1 cellular context compared by ENCODE assay signal in the genomic region with DNA sequence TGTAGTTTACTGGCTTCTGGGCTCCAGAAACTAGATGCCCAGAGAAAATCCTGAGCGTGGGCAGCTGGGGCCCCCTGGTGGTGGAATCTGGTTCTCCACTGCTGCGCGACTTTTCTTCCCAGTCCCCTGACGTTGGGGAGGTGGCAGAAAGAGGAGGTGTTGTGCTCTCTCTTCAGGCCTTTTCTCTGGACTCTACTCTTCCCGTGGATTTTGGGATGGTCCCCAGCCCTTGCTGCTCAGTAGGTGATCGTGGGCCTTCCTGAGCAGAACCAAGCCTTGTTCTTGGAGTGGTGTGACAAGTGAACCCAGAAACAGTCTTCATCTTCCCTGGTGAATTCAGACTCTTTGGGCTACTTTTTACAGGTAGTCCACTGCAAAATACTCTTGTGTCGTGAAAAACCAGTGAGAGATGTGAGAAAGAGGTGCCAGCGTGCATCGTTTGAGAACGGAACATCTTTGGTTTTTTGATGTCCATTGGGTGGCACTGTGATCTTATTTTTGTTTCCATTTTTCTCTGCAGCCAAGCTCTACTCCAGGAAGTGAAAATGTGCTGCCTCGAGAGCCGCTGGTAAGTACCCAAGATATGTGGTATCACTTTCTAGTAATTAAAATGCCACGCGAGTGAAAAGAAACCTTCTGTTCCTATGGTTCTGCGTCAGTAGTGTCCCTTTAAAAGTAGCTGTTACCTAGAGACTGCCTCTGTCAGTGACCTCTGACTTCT.
TF ChIP-seq lines count a peak whose summit lies in the region.

No MANE protein-coding gene starts in this region.

TF ChIP-seq in GM12878, 131 proteins besides CTCF, POLR2A, EP300 and RAD21 (continued from another document and continues in another):
- TF ChIP-seq, protein P1, sequence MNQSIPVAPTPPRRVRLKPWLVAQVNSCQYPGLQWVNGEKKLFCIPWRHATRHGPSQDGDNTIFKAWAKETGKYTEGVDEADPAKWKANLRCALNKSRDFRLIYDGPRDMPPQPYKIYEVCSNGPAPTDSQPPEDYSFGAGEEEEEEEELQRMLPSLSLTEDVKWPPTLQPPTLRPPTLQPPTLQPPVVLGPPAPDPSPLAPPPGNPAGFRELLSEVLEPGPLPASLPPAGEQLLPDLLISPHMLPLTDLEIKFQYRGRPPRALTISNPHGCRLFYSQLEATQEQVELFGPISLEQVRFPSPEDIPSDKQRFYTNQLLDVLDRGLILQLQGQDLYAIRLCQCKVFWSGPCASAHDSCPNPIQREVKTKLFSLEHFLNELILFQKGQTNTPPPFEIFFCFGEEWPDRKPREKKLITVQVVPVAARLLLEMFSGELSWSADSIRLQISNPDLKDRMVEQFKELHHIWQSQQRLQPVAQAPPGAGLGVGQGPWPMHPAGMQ (IDR thresholded peaks at IDR 0.05; ENCODE audit: borderline replicate concordance) = no peak
- TF ChIP-seq MTA2 (IDR thresholded peaks at IDR 0.05; ENCODE audit: low read depth) (peak; percentile 89), HDAC6 (IDR thresholded peaks at IDR 0.05; ENCODE audit: unreplicated experiment) (no peak), LARP7 (IDR thresholded peaks at IDR 0.05) (peak; percentile 81), SPI1 (IDR thresholded peaks at IDR 0.05; ENCODE audit: borderline replicate concordance, insufficient read depth, low read depth, low read length) (peak; percentile 33; the same call in 1 of the 2 replicates), RELA (IDR thresholded peaks at IDR 0.05; ENCODE audit: borderline replicate concordance, partially characterized antibody) (peak; percentile 78), CHD2 (IDR thresholded peaks at IDR 0.05; ENCODE audit: borderline replicate concordance, low read depth, low read length) (peak; percentile 94), ZSCAN29 (IDR thresholded peaks at IDR 0.05) (no peak), MYB (IDR thresholded peaks at IDR 0.05; ENCODE audit: borderline replicate concordance, low read depth, low read length) (0 out of 2 replicates have a peak, but pooled peaks have one; percentile 23), CBX5 (IDR thresholded peaks at IDR 0.05; ENCODE audit: low read depth) (no peak), ZNF384 (IDR thresholded peaks at IDR 0.05; ENCODE audit: borderline replicate concordance, low read depth, low read length) (no peak), SIN3A (IDR thresholded peaks at IDR 0.05; ENCODE audit: low read depth, low read length) (peak; percentile 79), MEF2B (IDR thresholded peaks at IDR 0.05; ENCODE audit: partially characterized antibody, poor library complexity, severe bottlenecking) (peak; percentile 30), SP1 (IDR thresholded peaks at IDR 0.05; ENCODE audit: low read depth, low read length) (no peak), BMI1 (IDR thresholded peaks at IDR 0.05; ENCODE audit: borderline replicate concordance) (peak; percentile 72), STAT1 (conservative IDR thresholded peaks at IDR 0.05) (0 out of 2 replicates have a peak, but pooled peaks have one; percentile 22), SMC3 (IDR thresholded peaks at IDR 0.05; ENCODE audit: borderline replicate concordance, low read length) (peak; percentile 74), PML (IDR thresholded peaks at IDR 0.05; ENCODE audit: low read length) (no peak), CREB1 (IDR thresholded peaks at IDR 0.05; ENCODE audit: low read depth) (peak; percentile 40; the same call in 1 of the 2 replicates), EED (IDR thresholded peaks at IDR 0.05; ENCODE audit: low read depth) (no peak), ZZZ3 (IDR thresholded peaks at IDR 0.05; ENCODE audit: control insufficient read depth, insufficient read length, low read depth) (no peak), NBN (IDR thresholded peaks at IDR 0.05) (peak; percentile 75; the same call in 1 of the 2 replicates)
- TF ChIP-seq, protein P2, sequence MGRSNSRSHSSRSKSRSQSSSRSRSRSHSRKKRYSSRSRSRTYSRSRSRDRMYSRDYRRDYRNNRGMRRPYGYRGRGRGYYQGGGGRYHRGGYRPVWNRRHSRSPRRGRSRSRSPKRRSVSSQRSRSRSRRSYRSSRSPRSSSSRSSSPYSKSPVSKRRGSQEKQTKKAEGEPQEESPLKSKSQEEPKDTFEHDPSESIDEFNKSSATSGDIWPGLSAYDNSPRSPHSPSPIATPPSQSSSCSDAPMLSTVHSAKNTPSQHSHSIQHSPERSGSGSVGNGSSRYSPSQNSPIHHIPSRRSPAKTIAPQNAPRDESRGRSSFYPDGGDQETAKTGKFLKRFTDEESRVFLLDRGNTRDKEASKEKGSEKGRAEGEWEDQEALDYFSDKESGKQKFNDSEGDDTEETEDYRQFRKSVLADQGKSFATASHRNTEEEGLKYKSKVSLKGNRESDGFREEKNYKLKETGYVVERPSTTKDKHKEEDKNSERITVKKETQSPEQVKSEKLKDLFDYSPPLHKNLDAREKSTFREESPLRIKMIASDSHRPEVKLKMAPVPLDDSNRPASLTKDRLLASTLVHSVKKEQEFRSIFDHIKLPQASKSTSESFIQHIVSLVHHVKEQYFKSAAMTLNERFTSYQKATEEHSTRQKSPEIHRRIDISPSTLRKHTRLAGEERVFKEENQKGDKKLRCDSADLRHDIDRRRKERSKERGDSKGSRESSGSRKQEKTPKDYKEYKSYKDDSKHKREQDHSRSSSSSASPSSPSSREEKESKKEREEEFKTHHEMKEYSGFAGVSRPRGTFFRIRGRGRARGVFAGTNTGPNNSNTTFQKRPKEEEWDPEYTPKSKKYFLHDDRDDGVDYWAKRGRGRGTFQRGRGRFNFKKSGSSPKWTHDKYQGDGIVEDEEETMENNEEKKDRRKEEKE (IDR thresholded peaks at IDR 0.05) = no peak
- TF ChIP-seq, protein P3, sequence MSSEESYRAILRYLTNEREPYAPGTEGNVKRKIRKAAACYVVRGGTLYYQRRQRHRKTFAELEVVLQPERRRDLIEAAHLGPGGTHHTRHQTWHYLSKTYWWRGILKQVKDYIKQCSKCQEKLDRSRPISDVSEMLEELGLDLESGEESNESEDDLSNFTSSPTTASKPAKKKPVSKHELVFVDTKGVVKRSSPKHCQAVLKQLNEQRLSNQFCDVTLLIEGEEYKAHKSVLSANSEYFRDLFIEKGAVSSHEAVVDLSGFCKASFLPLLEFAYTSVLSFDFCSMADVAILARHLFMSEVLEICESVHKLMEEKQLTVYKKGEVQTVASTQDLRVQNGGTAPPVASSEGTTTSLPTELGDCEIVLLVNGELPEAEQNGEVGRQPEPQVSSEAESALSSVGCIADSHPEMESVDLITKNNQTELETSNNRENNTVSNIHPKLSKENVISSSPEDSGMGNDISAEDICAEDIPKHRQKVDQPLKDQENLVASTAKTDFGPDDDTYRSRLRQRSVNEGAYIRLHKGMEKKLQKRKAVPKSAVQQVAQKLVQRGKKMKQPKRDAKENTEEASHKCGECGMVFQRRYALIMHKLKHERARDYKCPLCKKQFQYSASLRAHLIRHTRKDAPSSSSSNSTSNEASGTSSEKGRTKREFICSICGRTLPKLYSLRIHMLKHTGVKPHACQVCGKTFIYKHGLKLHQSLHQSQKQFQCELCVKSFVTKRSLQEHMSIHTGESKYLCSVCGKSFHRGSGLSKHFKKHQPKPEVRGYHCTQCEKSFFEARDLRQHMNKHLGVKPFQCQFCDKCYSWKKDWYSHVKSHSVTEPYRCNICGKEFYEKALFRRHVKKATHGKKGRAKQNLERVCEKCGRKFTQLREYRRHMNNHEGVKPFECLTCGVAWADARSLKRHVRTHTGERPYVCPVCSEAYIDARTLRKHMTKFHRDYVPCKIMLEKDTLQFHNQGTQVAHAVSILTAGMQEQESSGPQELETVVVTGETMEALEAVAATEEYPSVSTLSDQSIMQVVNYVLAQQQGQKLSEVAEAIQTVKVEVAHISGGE (CRISPR knock-in tag; IDR thresholded peaks at IDR 0.05) = peak; percentile 16; the same call in 1 of the 2 replicates
- TF ChIP-seq, protein P4, sequence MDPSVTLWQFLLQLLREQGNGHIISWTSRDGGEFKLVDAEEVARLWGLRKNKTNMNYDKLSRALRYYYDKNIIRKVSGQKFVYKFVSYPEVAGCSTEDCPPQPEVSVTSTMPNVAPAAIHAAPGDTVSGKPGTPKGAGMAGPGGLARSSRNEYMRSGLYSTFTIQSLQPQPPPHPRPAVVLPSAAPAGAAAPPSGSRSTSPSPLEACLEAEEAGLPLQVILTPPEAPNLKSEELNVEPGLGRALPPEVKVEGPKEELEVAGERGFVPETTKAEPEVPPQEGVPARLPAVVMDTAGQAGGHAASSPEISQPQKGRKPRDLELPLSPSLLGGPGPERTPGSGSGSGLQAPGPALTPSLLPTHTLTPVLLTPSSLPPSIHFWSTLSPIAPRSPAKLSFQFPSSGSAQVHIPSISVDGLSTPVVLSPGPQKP (IDR thresholded peaks at IDR 0.05; ENCODE audit: low read depth, low read length) = 0 out of 2 replicates have a peak, but pooled peaks have one; percentile 40
- TF ChIP-seq, protein P5, sequence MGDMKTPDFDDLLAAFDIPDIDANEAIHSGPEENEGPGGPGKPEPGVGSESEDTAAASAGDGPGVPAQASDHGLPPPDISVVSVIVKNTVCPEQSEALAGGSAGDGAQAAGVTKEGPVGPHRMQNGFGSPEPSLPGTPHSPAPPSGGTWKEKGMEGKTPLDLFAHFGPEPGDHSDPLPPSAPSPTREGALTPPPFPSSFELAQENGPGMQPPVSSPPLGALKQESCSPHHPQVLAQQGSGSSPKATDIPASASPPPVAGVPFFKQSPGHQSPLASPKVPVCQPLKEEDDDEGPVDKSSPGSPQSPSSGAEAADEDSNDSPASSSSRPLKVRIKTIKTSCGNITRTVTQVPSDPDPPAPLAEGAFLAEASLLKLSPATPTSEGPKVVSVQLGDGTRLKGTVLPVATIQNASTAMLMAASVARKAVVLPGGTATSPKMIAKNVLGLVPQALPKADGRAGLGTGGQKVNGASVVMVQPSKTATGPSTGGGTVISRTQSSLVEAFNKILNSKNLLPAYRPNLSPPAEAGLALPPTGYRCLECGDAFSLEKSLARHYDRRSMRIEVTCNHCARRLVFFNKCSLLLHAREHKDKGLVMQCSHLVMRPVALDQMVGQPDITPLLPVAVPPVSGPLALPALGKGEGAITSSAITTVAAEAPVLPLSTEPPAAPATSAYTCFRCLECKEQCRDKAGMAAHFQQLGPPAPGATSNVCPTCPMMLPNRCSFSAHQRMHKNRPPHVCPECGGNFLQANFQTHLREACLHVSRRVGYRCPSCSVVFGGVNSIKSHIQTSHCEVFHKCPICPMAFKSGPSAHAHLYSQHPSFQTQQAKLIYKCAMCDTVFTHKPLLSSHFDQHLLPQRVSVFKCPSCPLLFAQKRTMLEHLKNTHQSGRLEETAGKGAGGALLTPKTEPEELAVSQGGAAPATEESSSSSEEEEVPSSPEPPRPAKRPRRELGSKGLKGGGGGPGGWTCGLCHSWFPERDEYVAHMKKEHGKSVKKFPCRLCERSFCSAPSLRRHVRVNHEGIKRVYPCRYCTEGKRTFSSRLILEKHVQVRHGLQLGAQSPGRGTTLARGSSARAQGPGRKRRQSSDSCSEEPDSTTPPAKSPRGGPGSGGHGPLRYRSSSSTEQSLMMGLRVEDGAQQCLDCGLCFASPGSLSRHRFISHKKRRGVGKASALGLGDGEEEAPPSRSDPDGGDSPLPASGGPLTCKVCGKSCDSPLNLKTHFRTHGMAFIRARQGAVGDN (IDR thresholded peaks at IDR 0.05) = no peak; the same call in 1 of the 2 replicates
- TF ChIP-seq, protein P6, sequence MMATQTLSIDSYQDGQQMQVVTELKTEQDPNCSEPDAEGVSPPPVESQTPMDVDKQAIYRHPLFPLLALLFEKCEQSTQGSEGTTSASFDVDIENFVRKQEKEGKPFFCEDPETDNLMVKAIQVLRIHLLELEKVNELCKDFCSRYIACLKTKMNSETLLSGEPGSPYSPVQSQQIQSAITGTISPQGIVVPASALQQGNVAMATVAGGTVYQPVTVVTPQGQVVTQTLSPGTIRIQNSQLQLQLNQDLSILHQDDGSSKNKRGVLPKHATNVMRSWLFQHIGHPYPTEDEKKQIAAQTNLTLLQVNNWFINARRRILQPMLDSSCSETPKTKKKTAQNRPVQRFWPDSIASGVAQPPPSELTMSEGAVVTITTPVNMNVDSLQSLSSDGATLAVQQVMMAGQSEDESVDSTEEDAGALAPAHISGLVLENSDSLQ (IDR thresholded peaks at IDR 0.05) = peak; percentile 71
- TF ChIP-seq, protein P7, sequence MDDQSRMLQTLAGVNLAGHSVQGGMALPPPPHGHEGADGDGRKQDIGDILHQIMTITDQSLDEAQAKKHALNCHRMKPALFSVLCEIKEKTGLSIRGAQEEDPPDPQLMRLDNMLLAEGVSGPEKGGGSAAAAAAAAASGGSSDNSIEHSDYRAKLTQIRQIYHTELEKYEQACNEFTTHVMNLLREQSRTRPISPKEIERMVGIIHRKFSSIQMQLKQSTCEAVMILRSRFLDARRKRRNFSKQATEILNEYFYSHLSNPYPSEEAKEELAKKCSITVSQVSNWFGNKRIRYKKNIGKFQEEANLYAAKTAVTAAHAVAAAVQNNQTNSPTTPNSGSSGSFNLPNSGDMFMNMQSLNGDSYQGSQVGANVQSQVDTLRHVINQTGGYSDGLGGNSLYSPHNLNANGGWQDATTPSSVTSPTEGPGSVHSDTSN (IDR thresholded peaks at IDR 0.05; ENCODE audit: insufficient replicate concordance, low read depth, low read length) = no peak
- TF ChIP-seq, protein P8, sequence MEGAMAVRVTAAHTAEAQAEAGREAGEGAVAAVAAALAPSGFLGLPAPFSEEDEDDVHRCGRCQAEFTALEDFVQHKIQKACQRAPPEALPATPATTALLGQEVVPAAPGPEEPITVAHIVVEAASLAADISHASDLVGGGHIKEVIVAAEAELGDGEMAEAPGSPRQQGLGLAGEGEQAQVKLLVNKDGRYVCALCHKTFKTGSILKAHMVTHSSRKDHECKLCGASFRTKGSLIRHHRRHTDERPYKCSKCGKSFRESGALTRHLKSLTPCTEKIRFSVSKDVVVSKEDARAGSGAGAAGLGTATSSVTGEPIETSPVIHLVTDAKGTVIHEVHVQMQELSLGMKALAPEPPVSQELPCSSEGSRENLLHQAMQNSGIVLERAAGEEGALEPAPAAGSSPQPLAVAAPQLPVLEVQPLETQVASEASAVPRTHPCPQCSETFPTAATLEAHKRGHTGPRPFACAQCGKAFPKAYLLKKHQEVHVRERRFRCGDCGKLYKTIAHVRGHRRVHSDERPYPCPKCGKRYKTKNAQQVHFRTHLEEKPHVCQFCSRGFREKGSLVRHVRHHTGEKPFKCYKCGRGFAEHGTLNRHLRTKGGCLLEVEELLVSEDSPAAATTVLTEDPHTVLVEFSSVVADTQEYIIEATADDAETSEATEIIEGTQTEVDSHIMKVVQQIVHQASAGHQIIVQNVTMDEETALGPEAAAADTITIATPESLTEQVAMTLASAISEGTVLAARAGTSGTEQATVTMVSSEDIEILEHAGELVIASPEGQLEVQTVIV (IDR thresholded peaks at IDR 0.05; ENCODE audit: borderline replicate concordance, partially characterized antibody) = peak; percentile 39
